Comparison of ENCODE assay signal across 1 cellular context in the genomic region with DNA sequence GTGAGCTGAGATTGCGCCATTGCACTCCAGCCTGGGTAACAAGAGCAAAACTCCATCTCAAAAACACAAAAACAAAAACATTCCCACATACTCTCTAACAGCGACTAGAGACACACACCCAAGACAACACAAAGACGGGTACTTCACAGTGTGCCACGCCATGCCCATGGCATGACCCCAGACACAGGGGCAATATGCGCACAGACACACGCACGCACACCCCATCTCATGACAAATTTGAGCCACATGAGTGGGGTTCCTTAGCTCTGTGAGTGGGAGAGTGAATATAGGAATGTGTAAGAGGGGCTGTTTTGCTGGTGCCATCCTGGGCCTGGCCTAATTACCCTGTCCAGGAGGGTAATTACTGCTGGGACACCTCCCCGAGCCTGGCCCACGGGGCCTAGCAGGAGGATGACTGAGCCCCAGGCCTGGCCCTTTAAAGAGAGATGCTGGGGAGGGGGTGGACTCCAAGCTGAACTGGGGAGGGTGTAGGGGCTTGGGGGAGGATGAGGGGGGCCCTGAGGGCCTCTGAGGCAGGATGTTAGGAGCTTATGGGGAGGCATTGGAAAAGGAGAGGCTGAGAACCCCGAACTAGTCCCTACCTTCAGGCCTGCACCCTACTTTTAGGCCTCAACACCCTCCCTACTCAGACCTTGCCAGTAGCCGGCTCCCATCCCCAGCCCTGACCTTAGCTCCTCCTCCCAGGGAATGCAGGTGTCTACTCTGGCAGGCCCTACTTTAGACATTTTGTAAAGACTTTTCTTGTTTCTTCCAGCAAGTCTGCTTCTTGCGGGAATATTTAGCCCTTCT.
TF ChIP-seq lines count a peak whose summit lies in the region.

No MANE protein-coding gene starts in this region.

TF ChIP-seq in K562, 482 proteins besides CTCF, POLR2A, EP300 and RAD21:
- TF ChIP-seq, protein P1, sequence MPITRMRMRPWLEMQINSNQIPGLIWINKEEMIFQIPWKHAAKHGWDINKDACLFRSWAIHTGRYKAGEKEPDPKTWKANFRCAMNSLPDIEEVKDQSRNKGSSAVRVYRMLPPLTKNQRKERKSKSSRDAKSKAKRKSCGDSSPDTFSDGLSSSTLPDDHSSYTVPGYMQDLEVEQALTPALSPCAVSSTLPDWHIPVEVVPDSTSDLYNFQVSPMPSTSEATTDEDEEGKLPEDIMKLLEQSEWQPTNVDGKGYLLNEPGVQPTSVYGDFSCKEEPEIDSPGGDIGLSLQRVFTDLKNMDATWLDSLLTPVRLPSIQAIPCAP (CRISPR knock-in tag; IDR thresholded peaks at IDR 0.05; ENCODE audit: borderline replicate concordance) = no peak
- TF ChIP-seq CEBPB (tag; IDR thresholded peaks at IDR 0.05) (peak; percentile 71), ETV1 (tag; conservative IDR thresholded peaks at IDR 0.05; ENCODE audit: low read depth) (no peak)
